In the genomic region with DNA sequence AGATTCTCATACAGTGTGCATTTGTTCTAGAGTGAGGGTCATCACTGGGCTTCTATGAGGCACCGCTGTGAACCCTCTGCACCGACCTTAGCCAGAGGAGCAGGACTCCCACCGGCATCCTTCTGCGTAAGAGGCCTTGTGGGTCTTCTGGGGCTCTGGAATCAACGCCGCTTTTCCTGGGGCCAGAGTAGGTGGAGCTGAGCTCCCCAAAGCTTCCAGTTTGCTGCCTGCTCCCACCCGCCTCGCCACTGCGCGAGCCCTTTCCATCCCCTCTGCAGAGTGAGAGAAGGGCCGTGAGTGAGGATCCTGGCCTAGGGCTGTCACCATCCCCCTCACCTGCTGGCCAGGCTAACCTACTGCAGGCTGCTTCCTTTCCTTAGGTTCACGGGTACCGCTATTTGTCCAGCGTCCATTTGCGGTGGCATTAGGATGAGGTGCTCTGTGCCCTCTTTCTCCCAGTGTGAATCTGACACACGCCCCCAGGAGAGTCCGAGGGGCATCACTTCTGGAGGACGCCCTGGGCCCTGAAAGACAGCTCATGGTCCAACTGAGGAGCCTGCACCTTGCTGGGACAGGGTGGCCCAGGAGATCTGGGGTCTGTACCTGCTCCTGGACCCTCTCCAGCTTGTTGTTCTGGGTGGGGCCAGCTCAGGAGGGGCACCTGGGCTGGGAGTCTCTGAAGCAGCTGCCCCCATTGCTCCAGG, we compare ENCODE assay signal across 11 cellular contexts. TPM values are rescaled to one million over a fixed set of nuclear protein-coding genes. Genes with fewer than 3 reads are reported as not detected.
DNase-seq lines count a peak whose midpoint lies in the region; ATAC-seq and TF ChIP-seq lines count a peak whose summit lies in the region.
"Had no signal": no experiment of that assay in that cellular context is flagged by ENCODE, and none has a peak within 500 bp of the region (broad histone marks: within the 10 kb centered on the region; RNA-seq: fewer than 3 reads in every experiment).

No MANE protein-coding gene starts in this region.

- no peaks in the 10 kb centered on the region for H4K20me1 ChIP-seq in Karpas-422 (ENCODE audit: insufficient read depth, low read depth, low read length)

- H3K4me2 ChIP-seq in Karpas-422 (ENCODE audit: low read depth, low read length, poor library complexity, severe bottlenecking), result peak overlapping the region; percentile 55

- intact Hi-C loops in left ventricle myocardium inferior (cut with micrococcal nuclease), result loop anchor here (10.0 kb wide), 1 partner anchor 103 kb away; no protein-coding TSS in a partner anchor
- intact Hi-C loops in heart left ventricle (cut with DNase I), result loop anchor here in 4 of 10 donors (5.0 to 10.0 kb wide), 3 partner anchors 63 to 153 kb away; a partner anchor contains a TSS
- intact Hi-C loops in breast epithelium (cut with DNase I; ENCODE audit: low total_unique reads), result no loop called here

- H3K9ac ChIP-seq in Karpas-422 (ENCODE audit: low read length), result peak overlapping the region; percentile 50

- H3K27ac Mint-ChIP-seq in endothelial cell (ENCODE audit: unreplicated experiment), result no peak overlapping the region

- peaks cover 11% of the 10 kb centered on the region for H3K4me1 ChIP-seq in left ventricle myocardium inferior
- H3K4me1 ChIP-seq in heart left ventricle, result peaks cover 0 to 14% (median 0%) of the 10 kb centered on the region in 12 donors
- H3K4me1 ChIP-seq in Karpas-422 (ENCODE audit: low read length), result peaks cover 26% of the 10 kb centered on the region
- no peaks in the 10 kb centered on the region for H3K4me1 ChIP-seq in breast epithelium

- no peak for ATAC-seq in heart left ventricle
- no peak for ATAC-seq in HG03039 (IDR thresholded peaks at IDR 0.05; ENCODE audit: unreplicated experiment)

- H3K4me3 Mint-ChIP-seq in endothelial cell (ENCODE audit: unreplicated experiment), result no peak overlapping the region

- no peaks in the 10 kb centered on the region for H3K4me1 Mint-ChIP-seq in endothelial cell (ENCODE audit: unreplicated experiment)

- no peaks in the 10 kb centered on the region for H3K79me2 ChIP-seq in Karpas-422 (ENCODE audit: low read length)

- H3K36me3 Mint-ChIP-seq in endothelial cell (ENCODE audit: low read depth, unreplicated experiment), result no peaks in the 10 kb centered on the region

- H3K27ac ChIP-seq in left ventricle myocardium inferior (replicated peaks), result no peak overlapping the region
- peak overlapping the region in 1 of 12 donors; percentile 71 for H3K27ac ChIP-seq in heart left ventricle
- peak overlapping the region; percentile 42; the same call in 1 of the 2 replicates for H3K27ac ChIP-seq in Karpas-422 (ENCODE audit: low read length)
- peak overlapping the region in 1 of 2 donors; percentile 59 for H3K27ac ChIP-seq in breast epithelium

- 80 to 88% (median 83%) methylated on average over 18 of the region's 18 CpGs for WGBS in heart left ventricle, 4 donors

- peaks cover 10% of the 10 kb centered on the region for H3K27me3 Mint-ChIP-seq in endothelial cell (ENCODE audit: unreplicated experiment)

- H3K36me3 ChIP-seq in left ventricle myocardium inferior (no peaks in the 10 kb centered on the region), heart left ventricle (no peaks in the 10 kb centered on the region), Karpas-422 (ENCODE audit: insufficient read depth, low read length) (no peaks in the 10 kb centered on the region), breast epithelium (no peaks in the 10 kb centered on the region)

- H3K9me3 ChIP-seq in left ventricle myocardium inferior (replicated peaks) (no peaks in the 10 kb centered on the region), heart left ventricle (no peaks in the 10 kb centered on the region), Karpas-422 (ENCODE audit: low read length) (no peaks in the 10 kb centered on the region), breast epithelium (no peaks in the 10 kb centered on the region)

- TF ChIP-seq POLR2A in heart left ventricle (IDR thresholded peaks at IDR 0.05) (no peak), breast epithelium (IDR thresholded peaks at IDR 0.05) (no peak)

- H3K27me3 ChIP-seq in left ventricle myocardium inferior (ENCODE audit: low read depth), result peaks cover 64% of the 10 kb centered on the region
- H3K27me3 ChIP-seq in heart left ventricle, result peaks cover 0 to 5% (median 0%) of the 10 kb centered on the region in 9 donors
- H3K27me3 ChIP-seq in Karpas-422 (ENCODE audit: low read length), result no peaks in the 10 kb centered on the region
- H3K27me3 ChIP-seq in breast epithelium, result no peaks in the 10 kb centered on the region

- no peaks in the 10 kb centered on the region for H3K9me2 ChIP-seq in Karpas-422 (replicated peaks; ENCODE audit: insufficient read depth, low read length)

- no peaks in the 10 kb centered on the region for H3K9me3 Mint-ChIP-seq in endothelial cell (ENCODE audit: unreplicated experiment)

- DNase-seq in left ventricle myocardium inferior (no peak), heart left ventricle (no peak), Karpas-422 (no peak), endothelial cell (ENCODE audit: low spot score) (no peak), A172 (ENCODE audit: low spot score) (no peak), breast epithelium (ENCODE audit: low spot score in 2 of 2) (no peak)
- DNase-seq in NK-92 treated with Interleukin-12 subunit alpha and Interleukin-12 subunit beta, amount 100 ng/mL, for 24 hours (lab: John Stamatoyannopoulos, UW), result no peak

- no peak overlapping the region for H2AFZ ChIP-seq in Karpas-422 (ENCODE audit: low read length)

- TF ChIP-seq CTCF in left ventricle myocardium inferior (IDR thresholded peaks at IDR 0.05; ENCODE audit: borderline replicate concordance) (no peak), heart left ventricle (IDR thresholded peaks at IDR 0.05) (no peak), endothelial cell (IDR thresholded peaks at IDR 0.05; ENCODE audit: unreplicated experiment) (peak; percentile 31), breast epithelium (IDR thresholded peaks at IDR 0.05) (no peak)

- H3K4me3 ChIP-seq in left ventricle myocardium inferior (peak overlapping the region; percentile 42), heart left ventricle (peak overlapping the region in 2 of 12 donors; percentile 26 to 39), Karpas-422 (ENCODE audit: low read length) (peak overlapping the region; percentile 20; the same call in 1 of the 2 replicates), breast epithelium (no peak overlapping the region)

RNA-seq across cellular contexts. Expression of a gene that starts 36.2 kb away (rescaled TPM):
- total RNA-seq in left ventricle myocardium inferior (0.08 TPM), heart left ventricle (under 1 TPM in 2 of 9 donors, not detected in 7; 0.07 to 0.19 TPM), endothelial cell (ENCODE audit: unreplicated experiment) (not detected), breast epithelium (not detected)
- polyA plus RNA-seq in heart left ventricle, result not detected
- total RNA-seq in Karpas-422 (2014; rRNA removed; shearing (Covaris generic); ENCODE audit: low replicate concordance), result 2.3 and 2.5 TPM in 2 replicates
- not detected in 2 replicates for total RNA-seq in A172 (2014; rRNA removed; shearing (Covaris generic))
- total RNA-seq: kidney epithelial cell, MCF 10A, occipital lobe had no signal

Comparison
In these comparisons a context has a peak if more than half of its experiments do, and no peak if none do; other contexts are left out.
1. H3K4me3 ChIP-seq: peak in left ventricle myocardium inferior (single experiment) and Karpas-422 (single experiment); none in breast epithelium (0 of 3).